8 cellular contexts compared by ENCODE assay signal in genomic region chr2:65053199-65053598, GRCh38. TPM values are rescaled to one million over a fixed set of nuclear protein-coding genes. Genes with fewer than 3 reads are reported as not detected.
DNase-seq lines count a peak whose midpoint lies in the region; ATAC-seq and TF ChIP-seq lines count a peak whose summit lies in the region.

No MANE protein-coding gene starts in this region.

- TF ChIP-seq CTCF in activated CD8-positive, alpha-beta T cell treated with anti-CD3 and anti-CD28 coated beads for 36 hours (IDR thresholded peaks at IDR 0.05) = no peak
- TF ChIP-seq CTCF in right lobe of liver (IDR thresholded peaks at IDR 0.05) = no peak

- H3K9me3 ChIP-seq in right lobe of liver = no peaks in the 10 kb centered on the region

- H3K4me1 Mint-ChIP-seq in activated CD8-positive, alpha-beta T cell treated with anti-CD3 and anti-CD28 coated beads for 36 hours (ENCODE audit: low read depth) = peaks cover 43% of the 10 kb centered on the region

- H3K4me1 ChIP-seq in right lobe of liver = peaks cover 0 to 14% (median 4%) of the 10 kb centered on the region in 4 donors

- no peak overlapping the region for H3K27ac ChIP-seq in right lobe of liver

- intact Hi-C loops in activated CD8-positive, alpha-beta T cell treated with anti-CD3 and anti-CD28 coated beads for 36 hours (cut with micrococcal nuclease) = loop anchor here (10.0 kb wide), 1 partner anchor 502 kb away; no protein-coding TSS in a partner anchor
- intact Hi-C loops in left ventricle myocardium superior (cut with micrococcal nuclease) (no loop called here), right lobe of liver (cut with DNase I) (no loop called here), left cardiac atrium (cut with DNase I) (no loop called here)

- H3K36me3 ChIP-seq in right lobe of liver = no peaks in the 10 kb centered on the region

- H3K27ac Mint-ChIP-seq in activated CD8-positive, alpha-beta T cell treated with anti-CD3 and anti-CD28 coated beads for 36 hours = no peak overlapping the region

- peaks cover 1% of the 10 kb centered on the region for H3K36me3 Mint-ChIP-seq in activated CD8-positive, alpha-beta T cell treated with anti-CD3 and anti-CD28 coated beads for 36 hours (ENCODE audit: low read depth)

- CTCF ChIA-PET in activated CD8-positive, alpha-beta T cell treated with anti-CD3 and anti-CD28 coated beads for 36 hours (lab: Charles Lee) = interaction anchor here (0.9 to 4.1 kb wide), 2 partner anchors 12 to 107 kb away, joined by 3 to 37 read pairs; no protein-coding TSS in a partner anchor

- peak; percentile 75 for DNase-seq in activated CD8-positive, alpha-beta T cell treated with anti-CD3 and anti-CD28 coated beads for 36 hours
- DNase-seq in left ventricle myocardium superior (no peak), right lobe of liver (no peak), left cardiac atrium (no peak), mesenteric fat pad (ENCODE audit: low spot score) (no peak)

- no peaks in the 10 kb centered on the region for H3K27me3 Mint-ChIP-seq in activated CD8-positive, alpha-beta T cell treated with anti-CD3 and anti-CD28 coated beads for 36 hours

- ATAC-seq in GM19455 (IDR thresholded peaks at IDR 0.05; ENCODE audit: unreplicated experiment) = peak; percentile 47
- peak; percentile 72 for ATAC-seq in HG03378 (IDR thresholded peaks at IDR 0.05; ENCODE audit: unreplicated experiment)
- peak; percentile 11 for ATAC-seq in activated CD8-positive, alpha-beta T cell treated with anti-CD3 and anti-CD28 coated beads for 36 hours
- ATAC-seq in left ventricle myocardium superior = no peak
- no peak for ATAC-seq in right lobe of liver
- no peak for ATAC-seq in left cardiac atrium

- 33% methylated on average over 1 of the region's 1 CpG for WGBS in right lobe of liver (ENCODE audit: insufficient coverage, low coverage, low lambda C conversion rate, missing lambda C conversion rate)

- peak overlapping the region; percentile 33; the same call in 1 of the 2 replicates for H3K4me3 ChIP-seq in GM08714 (ENCODE audit: low read length)
- no peak overlapping the region for H3K4me3 ChIP-seq in right lobe of liver

- POLR2A ChIA-PET in activated CD8-positive, alpha-beta T cell treated with anti-CD3 and anti-CD28 coated beads for 36 hours (lab: Charles Lee) = interaction anchor here (0.6 to 1.3 kb wide), 6 partner anchors 12 to 175 kb away, joined by 3 read pairs; partner anchors contain the start of gene ACTR2

- no peak for TF ChIP-seq POLR2A in right lobe of liver (IDR thresholded peaks at IDR 0.05)

- H3K4me3 Mint-ChIP-seq in activated CD8-positive, alpha-beta T cell treated with anti-CD3 and anti-CD28 coated beads for 36 hours = no peak overlapping the region

- H3K27me3 ChIP-seq in right lobe of liver = no peaks in the 10 kb centered on the region

- H3K9me3 Mint-ChIP-seq in activated CD8-positive, alpha-beta T cell treated with anti-CD3 and anti-CD28 coated beads for 36 hours = peaks cover 4% of the 10 kb centered on the region

RNA-seq across cellular contexts. Expression of gene CEP68, which starts 3.0 kb away (rescaled TPM):
- total RNA-seq in activated CD8-positive, alpha-beta T cell treated with anti-CD3 and anti-CD28 coated beads for 36 hours = 1 to 10 TPM; 6.0 to 6.3 TPM
- total RNA-seq in left ventricle myocardium superior (19.5 TPM), right lobe of liver (1 to 10 TPM; 1.7 to 4.3 (median 3.2) TPM), left cardiac atrium (10 to 100 TPM; 12.6 to 15.4 TPM), mesenteric fat pad (21.9 TPM)

Comparison
In these comparisons a context has a peak if more than half of its experiments do, and no peak if none do; other contexts are left out.
1. ATAC-seq: peak in GM19455 (single experiment), HG03378 (single experiment) and activated CD8-positive, alpha-beta T cell treated with anti-CD3 and anti-CD28 coated beads for 36 hours (single experiment); none in left ventricle myocardium superior (single experiment), right lobe of liver (0 of 4) and left cardiac atrium (0 of 2).